Comparison of ENCODE assay signal across 8 cellular contexts in genomic region chr1:95073446-95073845, GRCh38. TPM values are rescaled to one million over a fixed set of nuclear protein-coding genes. Genes with fewer than 3 reads are reported as not detected.
DNase-seq lines count a peak whose midpoint lies in the region; ATAC-seq and TF ChIP-seq lines count a peak whose summit lies in the region.

No MANE protein-coding gene starts in this region.

- H3K9me3 ChIP-seq in cardiac muscle cell (ENCODE audit: low read depth) (no peaks in the 10 kb centered on the region), body of pancreas (no peaks in the 10 kb centered on the region), mesenchymal stem cell (ENCODE audit: control insufficient read depth, low read length) (no peaks in the 10 kb centered on the region), aorta (ENCODE audit: control insufficient read depth, low read length) (no peaks in the 10 kb centered on the region)

- no peak overlapping the region for H2AFZ ChIP-seq in mesenchymal stem cell (ENCODE audit: low read depth, low read length)

- H2BK12ac ChIP-seq in mesenchymal stem cell (ENCODE audit: low read length in 2 of 2) = no peak overlapping the region

- no peak overlapping the region for H2BK5ac ChIP-seq in mesenchymal stem cell (ENCODE audit: low read depth, low read length, poor library complexity, severe bottlenecking)

- intact Hi-C loops in cardiac septum (cut with DNase I) (loop anchor here (2.0 to 5.0 kb wide), 2 partner anchors 44 to 159 kb away; partner anchors contain the start of gene TLCD4), body of pancreas (cut with DNase I) (no loop called here), aorta (cut with DNase I) (loop anchor here in 1 of 2 donors (5.0 kb wide), 1 partner anchor 44 kb away; the partner anchor contains the start of gene TLCD4)

- H3K27me3 ChIP-seq in cardiac muscle cell = no peaks in the 10 kb centered on the region
- no peaks in the 10 kb centered on the region for H3K27me3 ChIP-seq in body of pancreas
- H3K27me3 ChIP-seq in mesenchymal stem cell (ENCODE audit: control insufficient read depth in 1 of 2, insufficient read depth in 1 of 2, low read length in 2 of 2) = peaks cover 0 to 7% of the 10 kb centered on the region in 2 experiments
- H3K27me3 ChIP-seq in aorta (ENCODE audit: control insufficient read depth in 1 of 2, insufficient read depth in 2 of 2, low read length in 1 of 2) = no peaks in the 10 kb centered on the region

- no peak overlapping the region for H2BK15ac ChIP-seq in mesenchymal stem cell (ENCODE audit: low read depth, poor library complexity, severe bottlenecking)

- WGBS in body of pancreas, 2 donors = 5 to 8% methylated on average over 3 of the region's 3 CpGs
- 34% methylated on average over 3 of the region's 3 CpGs for WGBS in mesenchymal stem cell
- 2% methylated on average over 3 of the region's 3 CpGs for WGBS in aorta, 2 donors

- DNase-seq in cardiac muscle cell (ENCODE audit: low read depth in 1 of 2, low spot score in 1 of 2) (no peak), cardiac septum (ENCODE audit: low spot score) (no peak), body of pancreas (no peak), mesenchymal stem cell (no peak), aorta (no peak), NCI-H524 treated with DMSO at 0.1 percent for 48 hours (lab: John Stamatoyannopoulos, UW) (no peak), NCI-H1105 (lab: John Stamatoyannopoulos, UW) (no peak), C1 segment of cervical spinal cord (lab: John Stamatoyannopoulos, UW) (no peak)

- H3K4me3 ChIP-seq in cardiac muscle cell = peak overlapping the region; percentile 74
- H3K4me3 ChIP-seq in body of pancreas = peak overlapping the region in 1 of 2 donors; percentile 47
- H3K4me3 ChIP-seq in mesenchymal stem cell (ENCODE audit: insufficient read depth in 1 of 2, low read depth in 1 of 2, low read length in 2 of 2) = peak overlapping the region in 1 of 2 experiments; percentile 89
- H3K4me3 ChIP-seq in aorta (ENCODE audit: low read length in 2 of 2) = peak overlapping the region; percentile 58 to 97

- H3K36me3 ChIP-seq in cardiac muscle cell = no peaks in the 10 kb centered on the region
- H3K36me3 ChIP-seq in body of pancreas (replicated peaks in 1 of 2; ENCODE audit: insufficient read depth in 1 of 2, low read depth in 2 of 2) = no peaks in the 10 kb centered on the region
- peaks cover 0 to 2% of the 10 kb centered on the region in 2 experiments for H3K36me3 ChIP-seq in mesenchymal stem cell (ENCODE audit: control insufficient read depth in 1 of 2, insufficient read depth in 2 of 2, low read depth in 1 of 2, low read length in 2 of 2)
- no peaks in the 10 kb centered on the region for H3K36me3 ChIP-seq in aorta (ENCODE audit: control insufficient read depth in 1 of 2, insufficient read depth in 2 of 2, low read length in 1 of 2)

- H3K18ac ChIP-seq in mesenchymal stem cell (ENCODE audit: low read depth in 1 of 2, low read length in 2 of 2) = peak overlapping the region; percentile 68 to 88

- peak overlapping the region; percentile 1 for H4K8ac ChIP-seq in mesenchymal stem cell (ENCODE audit: low read length)

- no peak overlapping the region for H3K14ac ChIP-seq in mesenchymal stem cell (ENCODE audit: low read length in 2 of 2)

- no peak for TF ChIP-seq POLR2A in body of pancreas (IDR thresholded peaks at IDR 0.05)

- H2BK120ac ChIP-seq in mesenchymal stem cell (ENCODE audit: low read depth, low read length) = no peak overlapping the region

- peak overlapping the region; percentile 94 for H3K9ac ChIP-seq in mesenchymal stem cell (ENCODE audit: low read length)

- no peak overlapping the region for H3K23ac ChIP-seq in mesenchymal stem cell (ENCODE audit: low read length in 2 of 2)

- H3K79me1 ChIP-seq in mesenchymal stem cell (replicated peaks; ENCODE audit: low read length, poor library complexity, severe bottlenecking) = peaks cover 6% of the 10 kb centered on the region

- no peak overlapping the region for H3K4ac ChIP-seq in mesenchymal stem cell (ENCODE audit: low read depth in 1 of 2, low read length in 2 of 2)

- no peak overlapping the region for H2AK5ac ChIP-seq in mesenchymal stem cell (ENCODE audit: low read length, severe bottlenecking)

- H3K4me1 ChIP-seq in cardiac muscle cell (ENCODE audit: low read depth) (no peaks in the 10 kb centered on the region), body of pancreas (peaks cover 35% of the 10 kb centered on the region), mesenchymal stem cell (ENCODE audit: control insufficient read depth, insufficient read depth, low read depth, low read length) (peaks cover 5% of the 10 kb centered on the region), aorta (ENCODE audit: control insufficient read depth in 1 of 2, insufficient read depth in 2 of 2, low read length in 2 of 2) (no peaks in the 10 kb centered on the region)

- no peak for ATAC-seq in body of pancreas
- no peak for ATAC-seq in aorta (ENCODE audit: low FRiP score)

- no peak overlapping the region for H3K27ac ChIP-seq in cardiac muscle cell
- peak overlapping the region; percentile 75 to 94 (median 88) for H3K27ac ChIP-seq in body of pancreas
- peak overlapping the region; percentile 98 for H3K27ac ChIP-seq in mesenchymal stem cell (ENCODE audit: low read length, poor library complexity, severe bottlenecking)
- peak overlapping the region in 1 of 2 donors; percentile 92 for H3K27ac ChIP-seq in aorta (ENCODE audit: low read depth in 1 of 2, low read length in 2 of 2)

- H3K4me2 ChIP-seq in mesenchymal stem cell (ENCODE audit: low read length, poor library complexity, severe bottlenecking) = peak overlapping the region; percentile 90

- TF ChIP-seq CTCF in cardiac muscle cell (IDR thresholded peaks at IDR 0.05; ENCODE audit: low read depth, low read length) = no peak
- no peak for TF ChIP-seq CTCF in body of pancreas (IDR thresholded peaks at IDR 0.05)

- no peak overlapping the region for H4K91ac ChIP-seq in mesenchymal stem cell (ENCODE audit: low read length)

RNA-seq across cellular contexts. Expression of gene ALG14, which starts 0.7 kb away (rescaled TPM):
- total RNA-seq in cardiac muscle cell = 2.7 and 4.1 TPM in 2 replicates
- 8.2 and 10.3 TPM in 2 replicates for polyA plus RNA-seq in cardiac muscle cell
- total RNA-seq in cardiac septum = 4.7 TPM
- total RNA-seq in body of pancreas = under 1 TPM; 0.78 to 0.99 TPM
- 7.6 TPM for polyA plus RNA-seq in mesenchymal stem cell (2013, experiment 1 of 2)
- polyA plus RNA-seq in mesenchymal stem cell (2013, experiment 2 of 2) = 6.4 TPM
- total RNA-seq in aorta = 1 to 10 TPM; 2.8 to 3.2 TPM
- under 1 TPM; 0.50 to 0.79 TPM for polyA plus RNA-seq in aorta

RNA-seq across cellular contexts. Expression of gene TLCD4, which starts 43.7 kb away (rescaled TPM):
- total RNA-seq in cardiac muscle cell (7.6 and 13.7 TPM in 2 replicates), cardiac septum (91.6 TPM), body of pancreas (10 to 100 TPM; 10.2 to 15.6 TPM), aorta (10 to 100 TPM in 1 of 2 donors, 1 to 10 TPM in 1; 9.3 to 17.3 TPM)
- polyA plus RNA-seq in cardiac muscle cell (15.1 and 24.9 TPM in 2 replicates), aorta (1 to 10 TPM; 2.7 to 5.5 TPM)
- polyA plus RNA-seq in mesenchymal stem cell (2013, experiment 1 of 2) = 2.4 TPM
- 2.8 TPM for polyA plus RNA-seq in mesenchymal stem cell (2013, experiment 2 of 2)
